ENCODE assay signal across 8 cellular contexts in genomic region chr2:73925853-73926492, GRCh38. TPM values are rescaled to one million over a fixed set of nuclear protein-coding genes. Genes with fewer than 3 reads are reported as not detected.
DNase-seq lines count a peak whose midpoint lies in the region; ATAC-seq and TF ChIP-seq lines count a peak whose summit lies in the region.

No MANE protein-coding gene starts in this region.

- no peak for DNase-seq in activated T-cell treated with anti-CD3 and anti-CD28 coated beads, Interleukin-2, amount 50 U/mL, for 24 hours
- no peak for DNase-seq in activated T-cell treated with anti-CD3 and anti-CD28 coated beads for 4 hours
- no peak for DNase-seq in activated CD8-positive, alpha-beta T cell treated with anti-CD3 and anti-CD28 coated beads for 36 hours
- no peak for DNase-seq in kidney epithelial cell (ENCODE audit: low read depth)
- DNase-seq in RPMI8226: no peak
- DNase-seq in kidney glomerular epithelial cell (lab: John Stamatoyannopoulos, UW): no peak
- DNase-seq in A172 (ENCODE audit: low spot score): no peak

- H3K9me3 ChIP-seq in thymus (ENCODE audit: control insufficient read depth): no peaks in the 10 kb centered on the region

- H3K4me3 ChIP-seq in kidney epithelial cell (ENCODE audit: low read depth, low read length) (peak overlapping the region; percentile 68), thymus (ENCODE audit: low read length) (peak overlapping the region; percentile 73)

- CTCF ChIA-PET in activated CD8-positive, alpha-beta T cell treated with anti-CD3 and anti-CD28 coated beads for 36 hours (lab: Charles Lee): interaction anchor here (1.1 to 1.3 kb wide), 2 partner anchors 17 to 253 kb away, joined by 3 to 4 read pairs; partner anchors contain the start of gene MOB1A

- H3K27me3 Mint-ChIP-seq in activated T-cell treated with anti-CD3 and anti-CD28 coated beads, Interleukin-2, amount 50 U/mL, for 24 hours: no peaks in the 10 kb centered on the region
- H3K27me3 Mint-ChIP-seq in activated CD8-positive, alpha-beta T cell treated with anti-CD3 and anti-CD28 coated beads for 36 hours: no peaks in the 10 kb centered on the region

- H3K36me3 ChIP-seq in kidney epithelial cell (ENCODE audit: control insufficient read depth, insufficient read depth, low read length) (no peaks in the 10 kb centered on the region), thymus (ENCODE audit: control insufficient read depth, insufficient read depth) (no peaks in the 10 kb centered on the region)

- H3K4me1 ChIP-seq in thymus (ENCODE audit: control insufficient read depth, insufficient read depth, low read length): peaks cover 17% of the 10 kb centered on the region

- POLR2A ChIA-PET in activated CD8-positive, alpha-beta T cell treated with anti-CD3 and anti-CD28 coated beads for 36 hours (lab: Charles Lee): interaction anchor here (1.5 kb wide), 1 partner anchor 53 kb away, joined by 3 read pairs; no protein-coding TSS in a partner anchor

- 86% methylated on average over 13 of the region's 13 CpGs for WGBS in thymus

- no peak overlapping the region for H3K27ac ChIP-seq in thymus (ENCODE audit: low read depth)

- peaks cover 22% of the 10 kb centered on the region for H3K36me3 Mint-ChIP-seq in activated T-cell treated with anti-CD3 and anti-CD28 coated beads, Interleukin-2, amount 50 U/mL, for 24 hours (ENCODE audit: low read depth)
- H3K36me3 Mint-ChIP-seq in activated CD8-positive, alpha-beta T cell treated with anti-CD3 and anti-CD28 coated beads for 36 hours (ENCODE audit: low read depth): peaks cover 22% of the 10 kb centered on the region

- ATAC-seq in activated CD8-positive, alpha-beta T cell treated with anti-CD3 and anti-CD28 coated beads for 36 hours: no peak

- TF ChIP-seq CTCF in activated CD8-positive, alpha-beta T cell treated with anti-CD3 and anti-CD28 coated beads for 36 hours (IDR thresholded peaks at IDR 0.05): no peak
- TF ChIP-seq CTCF in kidney epithelial cell (IDR thresholded peaks at IDR 0.05; ENCODE audit: insufficient read depth, low read length, poor library complexity, severe bottlenecking): no peak

- peaks cover 2% of the 10 kb centered on the region for H3K27me3 ChIP-seq in kidney epithelial cell (ENCODE audit: control insufficient read depth, insufficient read depth, low read length)
- no peaks in the 10 kb centered on the region for H3K27me3 ChIP-seq in thymus (ENCODE audit: control insufficient read depth, insufficient read depth)

- peak overlapping the region; percentile 95 for H3K4me3 Mint-ChIP-seq in activated T-cell treated with anti-CD3 and anti-CD28 coated beads, Interleukin-2, amount 50 U/mL, for 24 hours
- H3K4me3 Mint-ChIP-seq in activated CD8-positive, alpha-beta T cell treated with anti-CD3 and anti-CD28 coated beads for 36 hours: peak overlapping the region; percentile 93

- no peaks in the 10 kb centered on the region for H3K9me3 Mint-ChIP-seq in activated T-cell treated with anti-CD3 and anti-CD28 coated beads, Interleukin-2, amount 50 U/mL, for 24 hours
- no peaks in the 10 kb centered on the region for H3K9me3 Mint-ChIP-seq in activated CD8-positive, alpha-beta T cell treated with anti-CD3 and anti-CD28 coated beads for 36 hours

- H3K4me1 Mint-ChIP-seq in activated T-cell treated with anti-CD3 and anti-CD28 coated beads, Interleukin-2, amount 50 U/mL, for 24 hours (ENCODE audit: low read depth): peaks cover 41% of the 10 kb centered on the region
- H3K4me1 Mint-ChIP-seq in activated CD8-positive, alpha-beta T cell treated with anti-CD3 and anti-CD28 coated beads for 36 hours (ENCODE audit: low read depth): peaks cover 41% of the 10 kb centered on the region

- intact Hi-C loops in activated CD8-positive, alpha-beta T cell treated with anti-CD3 and anti-CD28 coated beads for 36 hours (cut with micrococcal nuclease): loop anchor here (5.0 kb wide), 1 partner anchor 51 kb away; no protein-coding TSS in a partner anchor

- peak overlapping the region; percentile 83 for H3K27ac Mint-ChIP-seq in activated T-cell treated with anti-CD3 and anti-CD28 coated beads, Interleukin-2, amount 50 U/mL, for 24 hours
- H3K27ac Mint-ChIP-seq in activated CD8-positive, alpha-beta T cell treated with anti-CD3 and anti-CD28 coated beads for 36 hours: peak overlapping the region; percentile 96

RNA-seq across cellular contexts. Expression of gene DGUOK, which starts 0.7 kb away (rescaled TPM):
- 100 to 1,000 TPM in 1 of 2 experiments, 10 to 100 TPM in 1; 96.4 to 103 TPM for total RNA-seq in activated CD8-positive, alpha-beta T cell treated with anti-CD3 and anti-CD28 coated beads for 36 hours
- total RNA-seq in kidney epithelial cell: 66.8 and 71.3 TPM in 2 replicates
- polyA plus RNA-seq in thymus: 157 TPM
- 111 and 127 TPM in 2 replicates for total RNA-seq in A172 (2014; rRNA removed; shearing (Covaris generic))

RNA-seq across cellular contexts. Expression of gene ACTG2, which starts 33.2 kb away (rescaled TPM):
- under 1 TPM; 0.11 to 0.27 TPM for total RNA-seq in activated CD8-positive, alpha-beta T cell treated with anti-CD3 and anti-CD28 coated beads for 36 hours
- total RNA-seq in kidney epithelial cell: 0.27 and 2.1 TPM in 2 replicates
- 45.1 TPM for polyA plus RNA-seq in thymus
- not detected in 2 replicates for total RNA-seq in A172 (2014; rRNA removed; shearing (Covaris generic))

RNA-seq across cellular contexts. Expression of gene TET3, which starts 58.7 kb away (rescaled TPM):
- 10 to 100 TPM; 15.5 to 16.4 TPM for total RNA-seq in activated CD8-positive, alpha-beta T cell treated with anti-CD3 and anti-CD28 coated beads for 36 hours
- 11.0 and 13.7 TPM in 2 replicates for total RNA-seq in kidney epithelial cell
- polyA plus RNA-seq in thymus: 4.2 TPM
- total RNA-seq in A172 (2014; rRNA removed; shearing (Covaris generic)): 6.5 and 9.9 TPM in 2 replicates
